ENCODE assay signal across 8 cellular contexts in the genomic region with DNA sequence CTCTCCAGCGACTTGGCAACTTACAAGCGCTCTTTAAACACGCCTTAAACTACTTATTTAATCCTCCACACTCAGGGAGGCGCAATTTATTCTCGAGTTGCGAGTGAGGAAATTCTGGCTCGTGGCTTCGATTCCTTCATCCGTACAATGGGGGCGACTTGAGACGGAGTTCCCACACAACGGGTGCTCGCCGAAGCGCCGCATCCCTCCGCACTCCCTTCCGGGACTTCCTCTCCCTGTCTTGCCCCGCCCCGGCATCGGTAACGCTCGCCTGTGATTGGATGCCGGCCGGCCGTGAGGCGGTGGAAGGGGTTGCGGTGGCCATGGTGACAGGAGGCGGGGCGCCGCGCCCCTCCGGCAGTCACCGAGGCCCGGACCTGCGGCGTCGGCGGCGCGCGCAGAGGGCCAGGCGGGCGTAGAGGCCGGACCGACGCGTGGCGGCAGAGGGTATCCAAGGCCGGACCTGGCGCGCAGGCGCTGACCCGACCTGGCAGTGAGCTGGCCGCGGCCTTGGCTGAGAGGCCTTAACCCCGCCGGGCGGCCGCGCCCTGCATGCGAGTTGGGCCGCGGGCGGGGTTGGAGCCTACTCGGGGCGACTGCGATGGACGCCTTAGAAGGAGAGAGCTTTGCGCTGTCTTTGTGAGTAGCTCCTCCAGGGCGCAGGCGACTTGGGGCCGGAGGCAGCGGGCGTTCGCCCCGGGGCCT. TPM values are rescaled to one million over a fixed set of nuclear protein-coding genes. Genes with fewer than 3 reads are reported as not detected.
DNase-seq lines count a peak whose midpoint lies in the region; TF ChIP-seq lines count a peak whose summit lies in the region.

A gene (plus strand): TSS at position 493 of the 705 bp plus-strand sequence. CDS start 109 bp downstream, at position 602.

- peak within 1 kb of the TSS; percentile 81 for H3K9ac ChIP-seq in Loucy (ENCODE audit: low read depth, low read length, poor library complexity, severe bottlenecking)

- peaks cover 15% of the 10 kb centered on the region for H3K79me2 ChIP-seq in Loucy (ENCODE audit: insufficient read depth, low read length)

- peaks cover 14% of the 10 kb centered on the region for H3K4me1 ChIP-seq in Loucy (ENCODE audit: insufficient read depth, low read length, poor library complexity, severe bottlenecking)

- peaks cover 11% of the 10 kb centered on the region; the same call in 1 of the 2 replicates for H3K36me3 ChIP-seq in Loucy (ENCODE audit: insufficient read depth, low read length)

- no peaks in the 10 kb centered on the region for H3K9me3 ChIP-seq in Loucy (ENCODE audit: insufficient read depth, low read depth, low read length)

- no peaks in the 10 kb centered on the region for H3F3A ChIP-seq in Loucy (ENCODE audit: low read depth)

- peak within 1 kb of the TSS; percentile 89 to 94 (median 91) for H3K4me3 Mint-ChIP-seq in nephron
- peak within 1 kb of the TSS; percentile 91 for H3K4me3 Mint-ChIP-seq in stimulated activated naive CD8-positive, alpha-beta T cell treated with anti-CD3 and anti-CD28 coated beads, Interleukin-15, Interleukin-2, amounts not matched to agents 100 ng/mL and 50 ng/mL, for 24 hours

- TF ChIP-seq POLR2A in Raji (IDR thresholded peaks at IDR 0.05; ENCODE audit: insufficient read depth, low read depth, low read length) = peak; percentile 93

- peaks cover 15% of the 10 kb centered on the region for H3K4me1 Mint-ChIP-seq in nephron
- H3K4me1 Mint-ChIP-seq in stimulated activated naive CD8-positive, alpha-beta T cell treated with anti-CD3 and anti-CD28 coated beads, Interleukin-15, Interleukin-2, amounts not matched to agents 100 ng/mL and 50 ng/mL, for 24 hours (ENCODE audit: low read depth) = peaks cover 24% of the 10 kb centered on the region

- peak within 1 kb of the TSS; percentile 86 for H2AFZ ChIP-seq in Loucy (ENCODE audit: low read length)

- H3K4me2 ChIP-seq in Loucy (ENCODE audit: low read depth, low read length, poor library complexity, severe bottlenecking) = peak within 1 kb of the TSS; percentile 96

- peaks cover 31% of the 10 kb centered on the region for H3K36me3 Mint-ChIP-seq in nephron (ENCODE audit: low read depth)
- peaks cover 38% of the 10 kb centered on the region for H3K36me3 Mint-ChIP-seq in stimulated activated naive CD8-positive, alpha-beta T cell treated with anti-CD3 and anti-CD28 coated beads, Interleukin-15, Interleukin-2, amounts not matched to agents 100 ng/mL and 50 ng/mL, for 24 hours (ENCODE audit: low read depth)

- peak within 1 kb of the TSS; percentile 56 to 92 (median 90) for H3K27ac Mint-ChIP-seq in nephron
- H3K27ac Mint-ChIP-seq in stimulated activated naive CD8-positive, alpha-beta T cell treated with anti-CD3 and anti-CD28 coated beads, Interleukin-15, Interleukin-2, amounts not matched to agents 100 ng/mL and 50 ng/mL, for 24 hours = peak within 1 kb of the TSS; percentile 94

- TF ChIP-seq CTCF in Loucy (conservative IDR thresholded peaks at IDR 0.05; ENCODE audit: low read length) (peak; percentile 47), fibroblast of pulmonary artery (IDR thresholded peaks at IDR 0.05; ENCODE audit: low read length, missing control alignments) (no peak), nephron (IDR thresholded peaks at IDR 0.05; ENCODE audit: unreplicated experiment in 3 of 3) (no peak)

- DNase-seq in ELF-1 (ENCODE audit: low read depth, low spot score) = peak; percentile 99
- DNase-seq in H4 (ENCODE audit: low spot score) = peak; percentile 96
- DNase-seq in activated effector memory CD4-positive, alpha-beta T cell treated with Interleukin-2 at 50 U/mL for 16 hours = peak; percentile 97
- DNase-seq in fibroblast of pulmonary artery (ENCODE audit: low read depth) = peak; percentile 97

- no peaks in the 10 kb centered on the region for H3K27me3 ChIP-seq in Loucy (ENCODE audit: insufficient read depth, low read length, poor library complexity, severe bottlenecking)

- H3K9me2 ChIP-seq in Loucy (replicated peaks; ENCODE audit: low read depth, low read length) = no peaks in the 10 kb centered on the region

- H3K9me3 Mint-ChIP-seq in nephron = no peaks in the 10 kb centered on the region
- no peaks in the 10 kb centered on the region for H3K9me3 Mint-ChIP-seq in stimulated activated naive CD8-positive, alpha-beta T cell treated with anti-CD3 and anti-CD28 coated beads, Interleukin-15, Interleukin-2, amounts not matched to agents 100 ng/mL and 50 ng/mL, for 24 hours

- H3K4me3 ChIP-seq in Loucy (ENCODE audit: low read length, poor library complexity, severe bottlenecking) (peak within 1 kb of the TSS; percentile 77), fibroblast of pulmonary artery (replicated peaks; ENCODE audit: low read depth, low read length) (peak within 1 kb of the TSS; percentile 73)

- no peaks in the 10 kb centered on the region for H3K27me3 Mint-ChIP-seq in nephron (ENCODE audit: low read depth)
- no peaks in the 10 kb centered on the region for H3K27me3 Mint-ChIP-seq in stimulated activated naive CD8-positive, alpha-beta T cell treated with anti-CD3 and anti-CD28 coated beads, Interleukin-15, Interleukin-2, amounts not matched to agents 100 ng/mL and 50 ng/mL, for 24 hours

- no peaks in the 10 kb centered on the region for H4K20me1 ChIP-seq in Loucy (ENCODE audit: insufficient read depth, low read length, poor library complexity, severe bottlenecking)

RNA-seq across cellular contexts. Expression of the gene that starts here (rescaled TPM):
- 98.4 and 100 TPM in 2 replicates for total RNA-seq in H4 (2014; rRNA removed; shearing (Covaris generic))

Comparison
In these comparisons a context has a peak if more than half of its experiments do, and no peak if none do; other contexts are left out.
1. Peak in every context shown above with its lines: DNase-seq and H3K4me3 ChIP-seq.